Comparison of ENCODE assay signal across 1 cellular context in the genomic region with DNA sequence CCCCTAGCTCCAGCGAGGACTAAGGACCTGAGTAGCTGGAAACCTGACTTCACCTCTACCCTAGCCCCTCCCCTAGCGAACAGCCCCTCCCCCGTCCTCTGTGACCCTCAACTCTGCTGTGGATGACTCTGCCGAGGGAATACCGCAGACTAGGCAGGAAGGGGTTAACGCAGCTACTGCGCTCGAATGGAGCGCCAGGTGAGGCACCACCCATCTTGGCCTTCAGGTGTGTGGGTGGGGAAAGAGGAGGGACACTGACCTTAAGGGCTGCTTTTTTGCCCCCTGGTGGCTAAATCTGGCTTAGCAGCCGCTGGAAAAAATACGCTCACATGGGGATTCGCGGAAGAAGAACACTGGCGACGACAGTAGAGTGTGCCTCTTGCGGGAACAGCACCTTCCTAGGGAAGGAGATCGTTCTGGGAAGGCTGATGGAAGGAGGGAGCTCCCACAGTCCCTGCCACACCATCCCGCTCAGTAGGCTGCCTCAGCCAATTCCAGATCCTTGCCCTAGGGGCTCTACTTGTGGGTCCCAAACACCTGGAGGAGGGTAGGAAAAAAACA.
TF ChIP-seq lines count a peak whose summit lies in the region.

No MANE protein-coding gene starts in this region.

TF ChIP-seq in GM12878, 131 proteins besides CTCF, POLR2A, EP300 and RAD21 (continues in another document):
- peak; percentile 58 for TF ChIP-seq GATAD2B (conservative IDR thresholded peaks at IDR 0.05; ENCODE audit: low read depth)
- no peak for TF ChIP-seq FOXM1 (IDR thresholded peaks at IDR 0.05; ENCODE audit: low read depth, low read length)
- no peak for TF ChIP-seq SMAD1 (IDR thresholded peaks at IDR 0.05; ENCODE audit: low read depth, partially characterized antibody)
- no peak for TF ChIP-seq JUND (IDR thresholded peaks at IDR 0.05; ENCODE audit: low read depth, low read length)
- TF ChIP-seq TBL1XR1 (IDR thresholded peaks at IDR 0.05; ENCODE audit: low read depth, low read length): no peak
- no peak for TF ChIP-seq USF1 (IDR thresholded peaks at IDR 0.05; ENCODE audit: borderline replicate concordance, extremely low read length, insufficient read depth, low read depth, low read length)
- TF ChIP-seq FOXK2 (IDR thresholded peaks at IDR 0.05): no peak
- no peak for TF ChIP-seq ZNF274 (IDR thresholded peaks at IDR 0.05; ENCODE audit: insufficient read depth, insufficient read length)
- TF ChIP-seq ZBTB11 (CRISPR knock-in tag; IDR thresholded peaks at IDR 0.05): no peak
- no peak for TF ChIP-seq E4F1 (IDR thresholded peaks at IDR 0.05; ENCODE audit: borderline replicate concordance, partially characterized antibody)
- TF ChIP-seq IRF4 (IDR thresholded peaks at IDR 0.05; ENCODE audit: low read depth, low read length): no peak
- TF ChIP-seq BRCA1 (IDR thresholded peaks at IDR 0.05; ENCODE audit: low read depth, low read length): no peak
- no peak for TF ChIP-seq REST (IDR thresholded peaks at IDR 0.05; ENCODE audit: low read depth, low read length)
- no peak for TF ChIP-seq CHD1 (IDR thresholded peaks at IDR 0.05; ENCODE audit: low read depth, low read length)
- TF ChIP-seq CBFB (IDR thresholded peaks at IDR 0.05; ENCODE audit: low read depth): peak; percentile 21; the same call in 1 of the 2 replicates
- 0 out of 2 replicates have a peak, but pooled peaks have one; percentile 92 for TF ChIP-seq WRNIP1 (IDR thresholded peaks at IDR 0.05; ENCODE audit: borderline replicate concordance, low read depth, low read length)
- TF ChIP-seq MYC (IDR thresholded peaks at IDR 0.05; ENCODE audit: insufficient read depth, insufficient read length, insufficient replicate concordance, low read length, severe bottlenecking): peak; percentile 30
- TF ChIP-seq, protein P1, sequence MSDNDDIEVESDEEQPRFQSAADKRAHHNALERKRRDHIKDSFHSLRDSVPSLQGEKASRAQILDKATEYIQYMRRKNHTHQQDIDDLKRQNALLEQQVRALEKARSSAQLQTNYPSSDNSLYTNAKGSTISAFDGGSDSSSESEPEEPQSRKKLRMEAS (IDR thresholded peaks at IDR 0.05; ENCODE audit: low read depth, low read length): 0 out of 2 replicates have a peak, but pooled peaks have one; percentile 24
- TF ChIP-seq NFIC (IDR thresholded peaks at IDR 0.05; ENCODE audit: low read depth, low read length): no peak
- TF ChIP-seq HCFC1 (IDR thresholded peaks at IDR 0.05; ENCODE audit: low read length): no peak; the same call in 1 of the 2 replicates
- TF ChIP-seq HSF1 (IDR thresholded peaks at IDR 0.05; ENCODE audit: low read depth, low read length): 0 out of 2 replicates have a peak, but pooled peaks have one; percentile 21
- no peak for TF ChIP-seq ASH2L (IDR thresholded peaks at IDR 0.05; ENCODE audit: borderline replicate concordance, low read depth)
- TF ChIP-seq, protein P2, sequence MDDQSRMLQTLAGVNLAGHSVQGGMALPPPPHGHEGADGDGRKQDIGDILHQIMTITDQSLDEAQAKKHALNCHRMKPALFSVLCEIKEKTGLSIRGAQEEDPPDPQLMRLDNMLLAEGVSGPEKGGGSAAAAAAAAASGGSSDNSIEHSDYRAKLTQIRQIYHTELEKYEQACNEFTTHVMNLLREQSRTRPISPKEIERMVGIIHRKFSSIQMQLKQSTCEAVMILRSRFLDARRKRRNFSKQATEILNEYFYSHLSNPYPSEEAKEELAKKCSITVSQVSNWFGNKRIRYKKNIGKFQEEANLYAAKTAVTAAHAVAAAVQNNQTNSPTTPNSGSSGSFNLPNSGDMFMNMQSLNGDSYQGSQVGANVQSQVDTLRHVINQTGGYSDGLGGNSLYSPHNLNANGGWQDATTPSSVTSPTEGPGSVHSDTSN (IDR thresholded peaks at IDR 0.05; ENCODE audit: insufficient replicate concordance, low read depth, low read length): no peak
- TF ChIP-seq HDGF (IDR thresholded peaks at IDR 0.05): 0 out of 2 replicates have a peak, but pooled peaks have one; percentile 4
- no peak for TF ChIP-seq SUPT20H (IDR thresholded peaks at IDR 0.05; ENCODE audit: borderline replicate concordance, control insufficient read depth, low read depth, low read length)
- no peak for TF ChIP-seq ZNF217 (IDR thresholded peaks at IDR 0.05)
- TF ChIP-seq, protein P3, sequence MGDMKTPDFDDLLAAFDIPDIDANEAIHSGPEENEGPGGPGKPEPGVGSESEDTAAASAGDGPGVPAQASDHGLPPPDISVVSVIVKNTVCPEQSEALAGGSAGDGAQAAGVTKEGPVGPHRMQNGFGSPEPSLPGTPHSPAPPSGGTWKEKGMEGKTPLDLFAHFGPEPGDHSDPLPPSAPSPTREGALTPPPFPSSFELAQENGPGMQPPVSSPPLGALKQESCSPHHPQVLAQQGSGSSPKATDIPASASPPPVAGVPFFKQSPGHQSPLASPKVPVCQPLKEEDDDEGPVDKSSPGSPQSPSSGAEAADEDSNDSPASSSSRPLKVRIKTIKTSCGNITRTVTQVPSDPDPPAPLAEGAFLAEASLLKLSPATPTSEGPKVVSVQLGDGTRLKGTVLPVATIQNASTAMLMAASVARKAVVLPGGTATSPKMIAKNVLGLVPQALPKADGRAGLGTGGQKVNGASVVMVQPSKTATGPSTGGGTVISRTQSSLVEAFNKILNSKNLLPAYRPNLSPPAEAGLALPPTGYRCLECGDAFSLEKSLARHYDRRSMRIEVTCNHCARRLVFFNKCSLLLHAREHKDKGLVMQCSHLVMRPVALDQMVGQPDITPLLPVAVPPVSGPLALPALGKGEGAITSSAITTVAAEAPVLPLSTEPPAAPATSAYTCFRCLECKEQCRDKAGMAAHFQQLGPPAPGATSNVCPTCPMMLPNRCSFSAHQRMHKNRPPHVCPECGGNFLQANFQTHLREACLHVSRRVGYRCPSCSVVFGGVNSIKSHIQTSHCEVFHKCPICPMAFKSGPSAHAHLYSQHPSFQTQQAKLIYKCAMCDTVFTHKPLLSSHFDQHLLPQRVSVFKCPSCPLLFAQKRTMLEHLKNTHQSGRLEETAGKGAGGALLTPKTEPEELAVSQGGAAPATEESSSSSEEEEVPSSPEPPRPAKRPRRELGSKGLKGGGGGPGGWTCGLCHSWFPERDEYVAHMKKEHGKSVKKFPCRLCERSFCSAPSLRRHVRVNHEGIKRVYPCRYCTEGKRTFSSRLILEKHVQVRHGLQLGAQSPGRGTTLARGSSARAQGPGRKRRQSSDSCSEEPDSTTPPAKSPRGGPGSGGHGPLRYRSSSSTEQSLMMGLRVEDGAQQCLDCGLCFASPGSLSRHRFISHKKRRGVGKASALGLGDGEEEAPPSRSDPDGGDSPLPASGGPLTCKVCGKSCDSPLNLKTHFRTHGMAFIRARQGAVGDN (IDR thresholded peaks at IDR 0.05): no peak
- TF ChIP-seq, protein P4, sequence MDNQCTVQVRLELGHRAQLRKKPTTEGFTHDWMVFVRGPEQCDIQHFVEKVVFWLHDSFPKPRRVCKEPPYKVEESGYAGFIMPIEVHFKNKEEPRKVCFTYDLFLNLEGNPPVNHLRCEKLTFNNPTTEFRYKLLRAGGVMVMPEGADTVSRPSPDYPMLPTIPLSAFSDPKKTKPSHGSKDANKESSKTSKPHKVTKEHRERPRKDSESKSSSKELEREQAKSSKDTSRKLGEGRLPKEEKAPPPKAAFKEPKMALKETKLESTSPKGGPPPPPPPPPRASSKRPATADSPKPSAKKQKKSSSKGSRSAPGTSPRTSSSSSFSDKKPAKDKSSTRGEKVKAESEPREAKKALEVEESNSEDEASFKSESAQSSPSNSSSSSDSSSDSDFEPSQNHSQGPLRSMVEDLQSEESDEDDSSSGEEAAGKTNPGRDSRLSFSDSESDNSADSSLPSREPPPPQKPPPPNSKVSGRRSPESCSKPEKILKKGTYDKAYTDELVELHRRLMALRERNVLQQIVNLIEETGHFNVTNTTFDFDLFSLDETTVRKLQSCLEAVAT (IDR thresholded peaks at IDR 0.05): no peak
- TF ChIP-seq IKZF1 (conservative IDR thresholded peaks at IDR 0.05): peak; percentile 61
- no peak for TF ChIP-seq ZZZ3 (IDR thresholded peaks at IDR 0.05; ENCODE audit: control insufficient read depth, insufficient read length, low read depth)
- TF ChIP-seq RELA (IDR thresholded peaks at IDR 0.05; ENCODE audit: borderline replicate concordance, partially characterized antibody): no peak
- TF ChIP-seq MTA2 (IDR thresholded peaks at IDR 0.05; ENCODE audit: low read depth): no peak
- peak; percentile 62; the same call in 1 of the 2 replicates for TF ChIP-seq YY1 (IDR thresholded peaks at IDR 0.05; ENCODE audit: low read depth, low read length)
- no peak for TF ChIP-seq RUNX3 (IDR thresholded peaks at IDR 0.05; ENCODE audit: low read length)
- no peak for TF ChIP-seq ZNF24 (IDR thresholded peaks at IDR 0.05)
- TF ChIP-seq SP1 (IDR thresholded peaks at IDR 0.05; ENCODE audit: low read depth, low read length): peak; percentile 56
- TF ChIP-seq YBX1 (IDR thresholded peaks at IDR 0.05): no peak
- TF ChIP-seq TCF3 (IDR thresholded peaks at IDR 0.05; ENCODE audit: borderline replicate concordance, insufficient read depth, low read depth, low read length): no peak
- TF ChIP-seq TCF12 (IDR thresholded peaks at IDR 0.05; ENCODE audit: low read depth, low read length): no peak
